In genomic region chr2:96374211-96374951, GRCh38 we compare ENCODE assay signal across 9 cellular contexts. TPM values are rescaled to one million over a fixed set of nuclear protein-coding genes. Genes with fewer than 3 reads are reported as not detected.
DNase-seq lines count a peak whose midpoint lies in the region; ATAC-seq and TF ChIP-seq lines count a peak whose summit lies in the region.
"Had no signal": no experiment of that assay in that cellular context is flagged by ENCODE, and none has a peak within 500 bp of the region (broad histone marks: within the 10 kb centered on the region; RNA-seq: fewer than 3 reads in every experiment).

No MANE protein-coding gene starts in this region.

- no peak for TF ChIP-seq CTCF in colonic mucosa (IDR thresholded peaks at IDR 0.05)

- H3K4me1 ChIP-seq in BLaER1 treated with 17β-estradiol and CSF1 and Interleukin-3, amounts not matched to agents 10 nM and 100 nM: peaks cover 6 to 16% (median 10%) of the 10 kb centered on the region in 10 experiments; a peak in 16 of 20 replicates
- H3K4me1 ChIP-seq in adipocyte (ENCODE audit: control insufficient read depth, insufficient read depth, low read length): peaks cover 5% of the 10 kb centered on the region
- H3K4me1 ChIP-seq in right cardiac atrium (ENCODE audit: control insufficient read depth, insufficient read depth, low read length): peaks cover 5% of the 10 kb centered on the region
- H3K4me1 ChIP-seq in colonic mucosa: no peaks in the 10 kb centered on the region

- 8% methylated on average over 2 of the region's 2 CpGs for WGBS in right cardiac atrium

- DNase-seq in NCI-H1436 (lab: John Stamatoyannopoulos, UW) (peak; percentile 86), adipocyte (ENCODE audit: low read depth) (peak; percentile 6), right cardiac atrium (peak; percentile 67 to 79 (median 72)), occipital lobe (lab: John Stamatoyannopoulos, UW) (no peak), colonic mucosa (no peak), NOMO-1 treated with dmso at 0.1 percent for 144 hours (lab: John Stamatoyannopoulos, UW; ENCODE audit: unreplicated experiment) (no peak), GM19238 (ENCODE audit: insufficient read length, low spot score) (no peak)
- DNase-seq: CD4-positive, CD25-positive, alpha-beta regulatory T cell had no signal

- no peak overlapping the region for H3K9ac ChIP-seq in BLaER1 treated with 17β-estradiol and CSF1 and Interleukin-3, amounts not matched to agents 10 nM and 100 nM
- H3K9ac ChIP-seq in adipocyte (ENCODE audit: low read length): no peak overlapping the region
- no peak overlapping the region for H3K9ac ChIP-seq in colonic mucosa (ENCODE audit: low read depth in 2 of 2, low read length in 2 of 2)

- intact Hi-C loops in right cardiac atrium (cut with DNase I): no loop called here
- intact Hi-C loops in colonic mucosa (cut with DNase I): no loop called here

- peak overlapping the region in 6 of 11 experiments; percentile 2 to 62 (median 20); a peak in 7 of 22 replicates for H3K4me2 ChIP-seq in BLaER1 treated with 17β-estradiol and CSF1 and Interleukin-3, amounts not matched to agents 10 nM and 100 nM

- no peaks in the 10 kb centered on the region; a peak in 1 of 22 replicates for H4K20me1 ChIP-seq in BLaER1 treated with 17β-estradiol and CSF1 and Interleukin-3, amounts not matched to agents 10 nM and 100 nM

- H3K4me3 ChIP-seq in BLaER1 treated with 17β-estradiol and CSF1 and Interleukin-3, amounts not matched to agents 10 nM and 100 nM: no peak overlapping the region
- no peak overlapping the region for H3K4me3 ChIP-seq in adipocyte (ENCODE audit: low read length)
- H3K4me3 ChIP-seq in right cardiac atrium (ENCODE audit: low read length): no peak overlapping the region
- no peak overlapping the region for H3K4me3 ChIP-seq in colonic mucosa

- peak; percentile 53 to 63 for ATAC-seq in right cardiac atrium

- peaks cover 34 to 50% (median 40%) of the 10 kb centered on the region in 11 experiments for H3K9me3 ChIP-seq in BLaER1 treated with 17β-estradiol and CSF1 and Interleukin-3, amounts not matched to agents 10 nM and 100 nM (replicated peaks in 1 of 11)
- H3K9me3 ChIP-seq in adipocyte (ENCODE audit: control insufficient read depth, low read length): peaks cover 18% of the 10 kb centered on the region
- no peaks in the 10 kb centered on the region for H3K9me3 ChIP-seq in right cardiac atrium (ENCODE audit: control insufficient read depth, low read length)
- H3K9me3 ChIP-seq in colonic mucosa: no peaks in the 10 kb centered on the region

- H3K27me3 ChIP-seq in BLaER1 treated with 17β-estradiol and CSF1 and Interleukin-3, amounts not matched to agents 10 nM and 100 nM: no peaks in the 10 kb centered on the region
- H3K27me3 ChIP-seq in adipocyte (replicated peaks; ENCODE audit: control insufficient read depth, insufficient read depth, low read length) (no peaks in the 10 kb centered on the region), right cardiac atrium (ENCODE audit: control insufficient read depth, insufficient read depth) (no peaks in the 10 kb centered on the region), colonic mucosa (no peaks in the 10 kb centered on the region)

- no peak overlapping the region for H3K27ac ChIP-seq in BLaER1 treated with 17β-estradiol and CSF1 and Interleukin-3, amounts not matched to agents 10 nM and 100 nM
- peak overlapping the region; percentile 46 for H3K27ac ChIP-seq in right cardiac atrium (ENCODE audit: low read length)
- no peak overlapping the region for H3K27ac ChIP-seq in colonic mucosa

- H3K36me3 ChIP-seq in BLaER1 treated with 17β-estradiol and CSF1 and Interleukin-3, amounts not matched to agents 10 nM and 100 nM: peaks cover 18 to 81% (median 71%) of the 10 kb centered on the region in 11 experiments
- H3K36me3 ChIP-seq in adipocyte (ENCODE audit: control insufficient read depth, insufficient read depth, low read length, severe bottlenecking) (no peaks in the 10 kb centered on the region), colonic mucosa (no peaks in the 10 kb centered on the region)

RNA-seq across cellular contexts. Expression of gene NCAPH, which starts 38.8 kb away (rescaled TPM):
- 1 to 10 TPM in 2 of 4 donors, under 1 TPM in 2; 0.36 to 1.1 (median 0.85) TPM for total RNA-seq in right cardiac atrium
- 0.18 TPM for polyA plus RNA-seq in right cardiac atrium
- 2.3 TPM for total RNA-seq in occipital lobe
- 10 to 100 TPM in 1 of 2 donors, 1 to 10 TPM in 1; 9.1 to 40.2 TPM for total RNA-seq in colonic mucosa

RNA-seq across cellular contexts. Expression of gene ITPRIPL1, which starts 49.3 kb away (rescaled TPM):
- total RNA-seq in right cardiac atrium: 1 to 10 TPM in 1 of 4 donors, under 1 TPM in 3; 0.67 to 1.5 (median 0.75) TPM
- 0.50 TPM for polyA plus RNA-seq in right cardiac atrium
- 7.5 TPM for total RNA-seq in occipital lobe
- under 1 TPM; 0.44 to 0.80 TPM for total RNA-seq in colonic mucosa

Comparison
In these comparisons a context has a peak if more than half of its experiments do, and no peak if none do; other contexts are left out.
1. DNase-seq: peak in NCI-H1436 (single experiment), adipocyte (single experiment) and right cardiac atrium (3 of 3); none in occipital lobe (single experiment), colonic mucosa (single experiment), NOMO-1 treated with dmso at 0.1 percent for 144 hours (single experiment) and GM19238 (single experiment).